Comparison of ENCODE assay signal across 1 cellular context in genomic region chr12:113098428-113099028, GRCh38.
TF ChIP-seq lines count a peak whose summit lies in the region.

No MANE protein-coding gene starts in this region.

TF ChIP-seq in HepG2, 621 proteins besides CTCF, POLR2A, EP300 and RAD21 (continued from another document and continues in another):
- TF ChIP-seq HMGXB4 (CRISPR knock-in tag; IDR thresholded peaks at IDR 0.05; ENCODE audit: borderline replicate concordance in 1 of 2, low read depth in 1 of 2), result peak in 1 of 2 experiments; percentile 36; a peak in 1 of 4 replicates
- no peak for TF ChIP-seq ZNF790 (CRISPR knock-in tag; IDR thresholded peaks at IDR 0.05; ENCODE audit: borderline replicate concordance)
- TF ChIP-seq ZNF431 (CRISPR knock-in tag; IDR thresholded peaks at IDR 0.05; ENCODE audit: borderline replicate concordance, low read depth), result no peak
- no peak for TF ChIP-seq ZBTB42 (CRISPR knock-in tag; IDR thresholded peaks at IDR 0.05)
- TF ChIP-seq MAFK (conservative IDR thresholded peaks at IDR 0.05 in 1 of 2, IDR thresholded peaks at IDR 0.05 in 1 of 2; ENCODE audit: low read length in 2 of 2), result no peak
- TF ChIP-seq ZFP36 (IDR thresholded peaks at IDR 0.05; ENCODE audit: borderline replicate concordance, low read depth, low read length, partially characterized antibody), result no peak
- TF ChIP-seq CEBPB (IDR thresholded peaks at IDR 0.05; ENCODE audit: borderline replicate concordance, low read depth, low read length), result peak; percentile 77
- TF ChIP-seq ZNF468 (CRISPR knock-in tag; IDR thresholded peaks at IDR 0.05), result no peak
- no peak for TF ChIP-seq AFF4 (CRISPR knock-in tag; IDR thresholded peaks at IDR 0.05)
- no peak for TF ChIP-seq ZNF564 (CRISPR knock-in tag; IDR thresholded peaks at IDR 0.05)
- TF ChIP-seq SRF (IDR thresholded peaks at IDR 0.05; ENCODE audit: low read depth, low read length), result no peak
- TF ChIP-seq IRF2 (CRISPR knock-in tag; IDR thresholded peaks at IDR 0.05), result no peak
- no peak for TF ChIP-seq CCDC6 (CRISPR knock-in tag; IDR thresholded peaks at IDR 0.05)
- no peak for TF ChIP-seq HDAC6 (IDR thresholded peaks at IDR 0.05; ENCODE audit: low read depth, low read length)
- no peak for TF ChIP-seq AGO1 (IDR thresholded peaks at IDR 0.05; ENCODE audit: low read depth, low read length, poor library complexity, severe bottlenecking)
- no peak for TF ChIP-seq SRSF9 (IDR thresholded peaks at IDR 0.05; ENCODE audit: borderline replicate concordance, insufficient read depth, low read depth, low read length, poor library complexity, severe bottlenecking)
- TF ChIP-seq ZNF3 (CRISPR knock-in tag; IDR thresholded peaks at IDR 0.05), result no peak
- no peak for TF ChIP-seq ZNF20 (CRISPR knock-in tag; IDR thresholded peaks at IDR 0.05)
- peak; percentile 48 for TF ChIP-seq FOSL2 (CRISPR knock-in tag; IDR thresholded peaks at IDR 0.05)
- TF ChIP-seq HNRNPL (IDR thresholded peaks at IDR 0.05; ENCODE audit: low read depth, low read length), result no peak
- TF ChIP-seq SMYD3 (CRISPR knock-in tag; IDR thresholded peaks at IDR 0.05), result no peak
- TF ChIP-seq KLF12 (CRISPR knock-in tag; IDR thresholded peaks at IDR 0.05; ENCODE audit: borderline replicate concordance), result no peak
- no peak for TF ChIP-seq ZNF18 (CRISPR knock-in tag; IDR thresholded peaks at IDR 0.05; ENCODE audit: insufficient replicate concordance)
- no peak for TF ChIP-seq EEA1 (CRISPR knock-in tag; IDR thresholded peaks at IDR 0.05; ENCODE audit: borderline replicate concordance)
- TF ChIP-seq ZNF605 (CRISPR knock-in tag; IDR thresholded peaks at IDR 0.05), result no peak
- no peak for TF ChIP-seq PAWR (CRISPR knock-in tag; IDR thresholded peaks at IDR 0.05; ENCODE audit: borderline replicate concordance)
- TF ChIP-seq HIC2 (CRISPR knock-in tag; IDR thresholded peaks at IDR 0.05; ENCODE audit: low read depth), result no peak
- TF ChIP-seq NR0B2 (CRISPR knock-in tag; IDR thresholded peaks at IDR 0.05), result no peak
- TF ChIP-seq ZNF274 (CRISPR knock-in tag; IDR thresholded peaks at IDR 0.05), result no peak
- no peak for TF ChIP-seq CHCHD3 (CRISPR knock-in tag; IDR thresholded peaks at IDR 0.05)
- TF ChIP-seq GABPA (IDR thresholded peaks at IDR 0.05; ENCODE audit: low read depth, low read length), result 0 out of 2 replicates have a peak, but pooled peaks have one; percentile 16
- TF ChIP-seq GABPA (CRISPR knock-in tag; IDR thresholded peaks at IDR 0.05; ENCODE audit: low read depth), result peak; percentile 81
- no peak for TF ChIP-seq NFIC (IDR thresholded peaks at IDR 0.05; ENCODE audit: low read length)
- TF ChIP-seq GATAD2A (CRISPR knock-in tag; IDR thresholded peaks at IDR 0.05), result 0 out of 2 replicates have a peak, but pooled peaks have one; percentile 32
- TF ChIP-seq ZNF318 (CRISPR knock-in tag; IDR thresholded peaks at IDR 0.05), result no peak
- no peak for TF ChIP-seq ZNF235 (CRISPR knock-in tag; IDR thresholded peaks at IDR 0.05; ENCODE audit: borderline replicate concordance)
- TF ChIP-seq FOXO4 (CRISPR knock-in tag; conservative IDR thresholded peaks at IDR 0.05), result no peak
- no peak for TF ChIP-seq TBX3 (IDR thresholded peaks at IDR 0.05; ENCODE audit: borderline replicate concordance)
- TF ChIP-seq EED (CRISPR knock-in tag; IDR thresholded peaks at IDR 0.05), result 0 out of 2 replicates have a peak, but pooled peaks have one; percentile 36
- no peak for TF ChIP-seq PHF20 (CRISPR knock-in tag; IDR thresholded peaks at IDR 0.05)
- no peak for TF ChIP-seq ZNF75D (CRISPR knock-in tag; IDR thresholded peaks at IDR 0.05; ENCODE audit: borderline replicate concordance)
- TF ChIP-seq HNF4A (CRISPR knock-in tag; IDR thresholded peaks at IDR 0.05), result no peak
- 0 out of 2 replicates have a peak, but pooled peaks have one; percentile 14 for TF ChIP-seq PHF21A (CRISPR knock-in tag; IDR thresholded peaks at IDR 0.05)
